Comparison of ENCODE assay signal across 1 cellular context in the genomic region with DNA sequence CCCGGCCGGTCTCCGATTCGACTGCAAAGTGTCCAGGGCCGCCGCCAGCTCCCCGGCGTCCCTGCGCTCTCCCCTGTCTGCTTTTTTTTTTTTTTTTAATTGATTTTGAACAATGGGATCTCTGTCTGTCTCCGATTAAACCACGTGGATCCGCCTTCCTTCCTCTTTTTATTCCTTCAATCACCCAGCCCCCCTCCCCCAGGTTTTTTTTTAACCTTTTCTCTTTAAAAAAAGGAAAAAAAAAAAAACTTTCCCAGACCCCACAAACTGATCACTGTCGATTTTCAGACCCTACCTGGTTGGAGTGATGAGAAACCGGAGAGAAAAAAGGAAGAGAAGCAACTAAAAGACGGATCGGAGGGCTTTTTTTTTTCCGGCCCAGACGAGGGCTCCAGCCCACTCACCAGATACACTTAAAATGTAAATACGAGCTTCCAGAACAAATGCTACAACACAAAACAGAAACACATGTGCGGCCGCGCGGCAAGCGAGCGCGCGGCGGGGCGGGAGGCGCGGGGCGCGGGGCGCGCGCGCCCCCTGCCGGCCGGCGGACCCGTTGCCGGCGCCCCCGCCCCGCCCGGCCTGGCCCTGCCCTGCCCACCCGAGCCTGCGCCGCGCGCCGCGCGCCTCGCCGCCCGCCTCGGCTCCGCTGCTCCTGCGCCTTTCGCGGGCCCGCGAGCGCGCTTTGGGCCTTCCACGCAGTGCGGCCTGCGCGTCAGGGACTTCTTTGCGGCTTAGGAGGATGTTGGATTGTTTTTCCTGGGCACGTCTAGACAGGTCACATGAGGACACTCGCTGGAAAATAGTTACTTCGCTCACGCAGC.
TF ChIP-seq lines count a peak whose summit lies in the region.

Gene RCC2, minus strand, starts transcription at position 428 of the 824 bp plus-strand sequence. CDS start 1,163 bp downstream, outside the sequence.

TF ChIP-seq in H1, 55 proteins besides CTCF, POLR2A, EP300 and RAD21:
- TF ChIP-seq ASH2L (IDR thresholded peaks at IDR 0.05; ENCODE audit: low read length) = peak; percentile 29
- peak; percentile 75 for TF ChIP-seq CHD1 (IDR thresholded peaks at IDR 0.05; ENCODE audit: low read depth, low read length)
- TF ChIP-seq HDAC2 (IDR thresholded peaks at IDR 0.05; ENCODE audit: borderline replicate concordance in 1 of 2, low read depth in 2 of 2, low read length in 2 of 2) = 0 out of 4 replicates have a peak, but pooled peaks of 1 of the 2 experiments have one; percentile 47
- TF ChIP-seq BRCA1 (IDR thresholded peaks at IDR 0.05; ENCODE audit: low read depth, low read length) = no peak
- TF ChIP-seq SRF (IDR thresholded peaks at IDR 0.05; ENCODE audit: low read depth, low read length) = no peak
- TF ChIP-seq TAF1 (IDR thresholded peaks at IDR 0.05; ENCODE audit: low read depth, low read length) = peak; percentile 97
- TF ChIP-seq SAP30 (IDR thresholded peaks at IDR 0.05; ENCODE audit: insufficient read depth, insufficient replicate concordance, low read length) = no peak
- peak; percentile 76 for TF ChIP-seq MAX (IDR thresholded peaks at IDR 0.05)
- no peak for TF ChIP-seq SUZ12 (IDR thresholded peaks at IDR 0.05; ENCODE audit: low read length)
- TF ChIP-seq SIN3A (conservative IDR thresholded peaks at IDR 0.05 in 1 of 2, IDR thresholded peaks at IDR 0.05 in 1 of 2; ENCODE audit: low read depth in 1 of 2, low read length in 2 of 2) = peak in 1 of 2 experiments; percentile 82; a peak in 1 of 4 replicates
- peak; percentile 42; the same call in 1 of the 2 replicates for TF ChIP-seq PHF8 (conservative IDR thresholded peaks at IDR 0.05; ENCODE audit: low read depth, low read length)
- TF ChIP-seq TBP (IDR thresholded peaks at IDR 0.05; ENCODE audit: low read depth, low read length) = peak; percentile 94
- TF ChIP-seq TAF7 (optimal IDR thresholded peaks at IDR 0.05; ENCODE audit: borderline replicate concordance, low read depth, low read length) = peak; percentile 96
- TF ChIP-seq E2F6 (IDR thresholded peaks at IDR 0.05) = peak; percentile 48; the same call in 1 of the 2 replicates
